26 cellular contexts compared by ENCODE assay signal in the genomic region with DNA sequence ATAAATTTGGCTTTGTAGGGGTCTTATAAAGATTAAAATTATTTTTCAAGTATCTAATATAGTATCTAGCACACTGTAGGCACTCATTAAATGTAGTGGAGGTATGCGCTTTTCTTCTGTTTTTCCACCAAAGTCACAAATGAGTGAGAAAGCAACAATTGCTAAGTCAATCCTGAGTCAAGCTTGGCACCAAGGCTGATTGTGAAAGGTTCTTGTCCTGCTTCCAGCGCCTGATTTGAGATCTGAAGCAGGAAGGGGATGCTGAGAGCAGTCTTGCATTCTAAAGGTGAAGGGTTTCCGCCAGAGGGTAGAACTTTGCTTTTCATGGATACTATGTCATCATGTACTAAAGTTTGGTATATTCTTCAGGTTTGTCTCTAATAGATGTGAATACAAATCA.
DNase-seq lines count a peak whose midpoint lies in the region; ATAC-seq and TF ChIP-seq lines count a peak whose summit lies in the region.
"Had no signal": no experiment of that assay in that cellular context is flagged by ENCODE, and none has a peak within 500 bp of the region (broad histone marks: within the 10 kb centered on the region; RNA-seq: fewer than 3 reads in every experiment).

No MANE protein-coding gene starts in this region.

- no peaks in the 10 kb centered on the region for H3K79me1 ChIP-seq in IMR-90 (ENCODE audit: low read depth in 1 of 2, low read length in 2 of 2)

- intact Hi-C loops in IMR-90 (cut with micrococcal nuclease) = no loop called here

- H4K91ac ChIP-seq in IMR-90 (ENCODE audit: insufficient read depth, low read depth, low read length) = no peak overlapping the region

- TF ChIP-seq CTCF in AG10803 (conservative IDR thresholded peaks at IDR 0.05; ENCODE audit: low read length) (no peak), IMR-90 (conservative IDR thresholded peaks at IDR 0.05; ENCODE audit: low read depth, low read length) (no peak), nephron (IDR thresholded peaks at IDR 0.05; ENCODE audit: unreplicated experiment in 3 of 3) (no peak), chondrocyte (IDR thresholded peaks at IDR 0.05) (no peak)

- no TSS peak for BruUV-seq in IMR-90 (replicated peaks; lab: Mats Ljungman, UMichigan)

- H3K9ac ChIP-seq in IMR-90 (ENCODE audit: low read depth, low read length) = no peak overlapping the region

- H3K4ac ChIP-seq in IMR-90 (ENCODE audit: low read depth, low read length) = no peak overlapping the region

- H3K36me3 Mint-ChIP-seq in nephron (ENCODE audit: low read depth) (no peaks in the 10 kb centered on the region), chondrocyte (ENCODE audit: low read depth) (no peaks in the 10 kb centered on the region)
- H3K36me3 Mint-ChIP-seq: activated CD8-positive, alpha-beta memory T cell treated with anti-CD3 and anti-CD28 coated beads, Interleukin-2, amount 10 ng/mL, durations not matched to agents 7 days and 5 days; CD4-positive, CD25-positive, alpha-beta regulatory T cell; immature natural killer cell; mesothelial cell of epicardium; naive thymus-derived CD4-positive, alpha-beta T cell; WTC11 had no signal

- H3K14ac ChIP-seq in IMR-90 (replicated peaks; ENCODE audit: low read depth, low read length) = no peak overlapping the region

- no peaks in the 10 kb centered on the region for H3K9me1 ChIP-seq in IMR-90 (ENCODE audit: insufficient read depth, low read length)

- H3K27ac ChIP-seq in IMR-90 (ENCODE audit: insufficient read depth, low read length) = no peak overlapping the region
- H3K27ac ChIP-seq: coronary artery, PC-9 had no signal

- H3K18ac ChIP-seq in IMR-90 (ENCODE audit: low read depth, low read length) = no peak overlapping the region

- in situ Hi-C loops in IMR-90 (cut with MboI; ENCODE audit: low sequenced_read_pairs) = loop anchor here (5.0 to 10.0 kb wide), 3 partner anchors 91 to 621 kb away; partner anchors contain the start of gene CCDC175

- peak; percentile 49 for DNase-seq in AG10803 (ENCODE audit: low read depth)
- peak; percentile 32 for DNase-seq in IMR-90
- peak; percentile 9 for DNase-seq in cerebellar cortex (ENCODE audit: low spot score)
- no peak for DNase-seq in activated effector memory CD4-positive, alpha-beta T cell treated with Interleukin-2 at 50 U/mL for 16 hours
- no peak for DNase-seq in chondrocyte (ENCODE audit: low spot score)
- DNase-seq in kidney glomerular epithelial cell (lab: John Stamatoyannopoulos, UW) = no peak
- DNase-seq: activated CD4-positive, alpha-beta T cell treated with anti-CD3 and anti-CD28 coated beads, Interleukin-2, amount 50 U/mL, for 1 hour; activated CD8-positive, alpha-beta memory T cell treated with anti-CD3 and anti-CD28 coated beads, Interleukin-2, amount 10 ng/mL, durations not matched to agents 7 days and 5 days; activated naive CD4-positive, alpha-beta T cell treated with anti-CD3 and anti-CD28 coated beads for 36 hours; activated T-cell treated with anti-CD3 and anti-CD28 coated beads, Interleukin-2, amount 50 U/mL, for 48 hours; amniotic stem cell; CD4-positive, CD25-positive, alpha-beta regulatory T cell; effector memory CD4-positive, alpha-beta T cell; erythroblast; immature natural killer cell; naive thymus-derived CD4-positive, alpha-beta T cell; NCI-H1048; PC-9; SHP77; stimulated activated CD4-positive, alpha-beta T cell treated with anti-CD3 and anti-CD28 coated beads, Interleukin-1b, Interleukin-23, amount 100 ng/mL, for 48 hours; T1000 had no signal

- H3K4me2 ChIP-seq in IMR-90 (ENCODE audit: low read depth, low read length) = no peak overlapping the region
- H3K4me2 ChIP-seq: PC-9, smooth muscle cell had no signal

- CTCF ChIA-PET in IMR-90 (lab: Yijun Ruan, JAX) = interaction anchor here (0.5 to 1.0 kb wide), 3 partner anchors 13 to 394 kb away, joined by 3 to 7 read pairs (median 3); no protein-coding TSS in a partner anchor

- no peak overlapping the region for H2BK120ac ChIP-seq in IMR-90 (ENCODE audit: low read depth, low read length)

- no peak for TF ChIP-seq POLR2A in IMR-90 (IDR thresholded peaks at IDR 0.05; ENCODE audit: low read depth, low read length)

- H2AK9ac ChIP-seq in IMR-90 (replicated peaks; ENCODE audit: low read depth, low read length, poor library complexity) = no peak overlapping the region

- H3K4me1 ChIP-seq in IMR-90 (ENCODE audit: control insufficient read depth, insufficient read depth, low read length) = no peaks in the 10 kb centered on the region; the same call in 1 of the 2 replicates

- no peak for ATAC-seq in IMR-90 (ENCODE audit: low read depth)
- ATAC-seq: activated CD8-positive, alpha-beta memory T cell treated with anti-CD3 and anti-CD28 coated beads, Interleukin-2, amount 10 ng/mL, durations not matched to agents 7 days and 5 days; naive thymus-derived CD4-positive, alpha-beta T cell; WTC11 had no signal

- no peaks in the 10 kb centered on the region for H4K20me1 ChIP-seq in IMR-90 (ENCODE audit: insufficient read depth, low read length)

- no peak overlapping the region for H3K56ac ChIP-seq in IMR-90 (ENCODE audit: extremely low read depth, insufficient read depth, low read length)

- no peaks in the 10 kb centered on the region for H3K27me3 Mint-ChIP-seq in nephron (ENCODE audit: low read depth)
- peaks cover 1% of the 10 kb centered on the region for H3K27me3 Mint-ChIP-seq in chondrocyte (ENCODE audit: low read depth)

- H3K4me3 Mint-ChIP-seq in nephron = no peak overlapping the region
- H3K4me3 Mint-ChIP-seq in chondrocyte (ENCODE audit: unreplicated experiment) = no peak overlapping the region
- H3K4me3 Mint-ChIP-seq: activated CD8-positive, alpha-beta memory T cell treated with anti-CD3 and anti-CD28 coated beads, Interleukin-2, amount 10 ng/mL, durations not matched to agents 7 days and 5 days; activated naive CD4-positive, alpha-beta T cell treated with anti-CD3 and anti-CD28 coated beads for 36 hours; CD4-positive, CD25-positive, alpha-beta regulatory T cell; immature natural killer cell; mesothelial cell of epicardium; naive thymus-derived CD4-positive, alpha-beta T cell; WTC11 had no signal

- no peak overlapping the region for H3K4me3 ChIP-seq in AG10803 (ENCODE audit: low read length)
- H3K4me3 ChIP-seq in IMR-90 (ENCODE audit: insufficient read depth, low read depth, low read length) = no peak overlapping the region
- H3K4me3 ChIP-seq: coronary artery, PC-9, smooth muscle cell had no signal

- no peak overlapping the region for H2BK5ac ChIP-seq in IMR-90 (ENCODE audit: low read depth, low read length, poor library complexity, severe bottlenecking)

- H3K9me3 Mint-ChIP-seq in nephron (no peaks in the 10 kb centered on the region), chondrocyte (ENCODE audit: low read depth) (no peaks in the 10 kb centered on the region)
- H3K9me3 Mint-ChIP-seq: activated naive CD4-positive, alpha-beta T cell treated with anti-CD3 and anti-CD28 coated beads for 36 hours; CD4-positive, CD25-positive, alpha-beta regulatory T cell; immature natural killer cell; mesothelial cell of epicardium; naive thymus-derived CD4-positive, alpha-beta T cell; WTC11 had no signal

- POLR2A ChIA-PET in IMR-90 (lab: Charles Lee; ENCODE audit: unreplicated experiment) = no interaction called here

- H3K4me1 Mint-ChIP-seq in nephron = peaks cover 49% of the 10 kb centered on the region
- peaks cover 8% of the 10 kb centered on the region for H3K4me1 Mint-ChIP-seq in chondrocyte (ENCODE audit: low read depth)
- H3K4me1 Mint-ChIP-seq: activated CD8-positive, alpha-beta memory T cell treated with anti-CD3 and anti-CD28 coated beads, Interleukin-2, amount 10 ng/mL, durations not matched to agents 7 days and 5 days; immature natural killer cell had no signal

- H4K8ac ChIP-seq in IMR-90 (ENCODE audit: low read depth in 2 of 2, low read length in 2 of 2) = no peak overlapping the region

- no peaks in the 10 kb centered on the region for H3K36me3 ChIP-seq in IMR-90 (ENCODE audit: control insufficient read depth, insufficient read depth, low read length)

- no peak overlapping the region for H2BK15ac ChIP-seq in IMR-90 (ENCODE audit: low read depth, low read length)

- H3K27me3 ChIP-seq in IMR-90 (ENCODE audit: control insufficient read depth, insufficient read depth, low read length) = peaks cover 2% of the 10 kb centered on the region

- no peak overlapping the region for H4K5ac ChIP-seq in IMR-90 (ENCODE audit: low read depth, low read length)

- peak overlapping the region in 2 of 3 experiments; percentile 19 to 74 for H3K27ac Mint-ChIP-seq in nephron
- H3K27ac Mint-ChIP-seq in chondrocyte (ENCODE audit: unreplicated experiment) = no peak overlapping the region
- H3K27ac Mint-ChIP-seq: activated CD8-positive, alpha-beta memory T cell treated with anti-CD3 and anti-CD28 coated beads, Interleukin-2, amount 10 ng/mL, durations not matched to agents 7 days and 5 days; activated naive CD4-positive, alpha-beta T cell treated with anti-CD3 and anti-CD28 coated beads for 36 hours; CD4-positive, CD25-positive, alpha-beta regulatory T cell; immature natural killer cell; mesothelial cell of epicardium; naive thymus-derived CD4-positive, alpha-beta T cell; WTC11 had no signal

- no peak overlapping the region for H2BK20ac ChIP-seq in IMR-90 (ENCODE audit: low read depth, low read length)

- H2AFZ ChIP-seq in IMR-90 (replicated peaks; ENCODE audit: low read length, poor library complexity) = no peak overlapping the region
- H2AFZ ChIP-seq: PC-9 had no signal

- H3K23ac ChIP-seq in IMR-90 (ENCODE audit: low read depth, low read length) = no peak overlapping the region

- no peak overlapping the region for H2AK5ac ChIP-seq in IMR-90 (ENCODE audit: low read depth, low read length)

- TF ChIP-seq RAD21 in IMR-90 (IDR thresholded peaks at IDR 0.05; ENCODE audit: low read length) = no peak

- dilution Hi-C loops in IMR-90 (cut with HindIII; ENCODE audit: low sequenced_read_pairs, unreplicated experiment) = no loop called here

- H3K9me3 ChIP-seq in IMR-90 (ENCODE audit: control insufficient read depth, insufficient read depth, low read length) = no peaks in the 10 kb centered on the region

- 60% methylated on average over 1 of the region's 3 CpGs; no CpG with 5 or more reads in 1 of the 2 experiments for WGBS in IMR-90 (ENCODE audit: extremely low coverage in 2 of 2, insufficient read length in 1 of 2), 2 experiments

TF ChIP-seq in IMR-90, 13 proteins besides CTCF, POLR2A, EP300 and RAD21 (continues in another document):
- TF ChIP-seq MXI1 (IDR thresholded peaks at IDR 0.05; ENCODE audit: borderline replicate concordance, low read depth, low read length) (no peak), MAZ (IDR thresholded peaks at IDR 0.05; ENCODE audit: borderline replicate concordance, low read depth, low read length) (no peak), RFX5 (IDR thresholded peaks at IDR 0.05; ENCODE audit: low read depth, low read length) (no peak), SMC3 (IDR thresholded peaks at IDR 0.05; ENCODE audit: low read depth, low read length) (no peak), FOS (IDR thresholded peaks at IDR 0.05; ENCODE audit: low read depth, low read length) (no peak), CHD1 (IDR thresholded peaks at IDR 0.05; ENCODE audit: low read depth, low read length) (no peak), NFE2L2 (IDR thresholded peaks at IDR 0.05; ENCODE audit: low read depth, low read length) (no peak)

Comparison
In these comparisons a context has a peak if more than half of its experiments do, and no peak if none do; other contexts are left out.
1. DNase-seq: peak in AG10803 (single experiment), IMR-90 (single experiment) and cerebellar cortex (single experiment); none in activated effector memory CD4-positive, alpha-beta T cell treated with Interleukin-2 at 50 U/mL for 16 hours (single experiment), chondrocyte (single experiment) and kidney glomerular epithelial cell (single experiment).